ENCODE assay signal across 19 cellular contexts in genomic region chr13:26499209-26499601, GRCh38. TPM values are rescaled to one million over a fixed set of nuclear protein-coding genes. Genes with fewer than 3 reads are reported as not detected.
A peak's percentile ranks its signal among the peaks of the same experiment; 100 is the strongest.
DNase-seq lines count a peak whose midpoint lies in the region; FAIRE-seq and TF ChIP-seq lines count a peak whose summit lies in the region.
"Had no signal": no experiment of that assay in that cellular context is flagged by ENCODE, and none has a peak within 500 bp of the region (broad histone marks: within the 10 kb centered on the region; RNA-seq: fewer than 3 reads in every experiment).

No MANE protein-coding gene starts in this region.

- no peak overlapping the region for H4K8ac ChIP-seq in trophoblast cell (ENCODE audit: low read depth, low read length)

- no peaks in the 10 kb centered on the region for H3K79me1 ChIP-seq in trophoblast cell (ENCODE audit: low read length)

- H4K91ac ChIP-seq in trophoblast cell (ENCODE audit: low read depth, low read length) = no peak overlapping the region

- no peak overlapping the region for H2BK12ac ChIP-seq in trophoblast cell (ENCODE audit: low read length)

- no peak overlapping the region for H3K4ac ChIP-seq in trophoblast cell (ENCODE audit: low read depth, low read length)

- H3K27ac Mint-ChIP-seq in Caco-2 (ENCODE audit: unreplicated experiment) = no peak overlapping the region
- H3K27ac Mint-ChIP-seq in HFFc6 = peak overlapping the region; percentile 83
- H3K27ac Mint-ChIP-seq in astrocyte (ENCODE audit: unreplicated experiment) = no peak overlapping the region
- H3K27ac Mint-ChIP-seq: activated CD4-positive, alpha-beta T cell treated with anti-CD3 and anti-CD28 coated beads for 36 hours; H9 had no signal

- H3K4me3 Mint-ChIP-seq in Caco-2 (ENCODE audit: unreplicated experiment) = no peak overlapping the region
- peak overlapping the region; percentile 28 for H3K4me3 Mint-ChIP-seq in HFFc6
- H3K4me3 Mint-ChIP-seq in astrocyte (ENCODE audit: unreplicated experiment) = peak overlapping the region; percentile 12
- H3K4me3 Mint-ChIP-seq: activated CD4-positive, alpha-beta T cell treated with anti-CD3 and anti-CD28 coated beads for 36 hours; H9 had no signal

- no peak overlapping the region for H2AK5ac ChIP-seq in trophoblast cell (ENCODE audit: low read length)

- no TSS peak for BruUV-seq in Caco-2 (replicated peaks; lab: Mats Ljungman, UMichigan)

- H3K27me3 ChIP-seq in Caco-2 (replicated peaks; ENCODE audit: control insufficient read depth, insufficient read depth, low read length) (no peaks in the 10 kb centered on the region), astrocyte (ENCODE audit: insufficient read depth, low read length) (peaks cover 4% of the 10 kb centered on the region), trophoblast cell (ENCODE audit: insufficient read depth, low read length) (no peaks in the 10 kb centered on the region)
- H3K27me3 ChIP-seq: BE2C had no signal

- peak; percentile 51 to 57 for DNase-seq in Caco-2
- DNase-seq in HFFc6 = no peak
- DNase-seq in astrocyte (ENCODE audit: low read depth) = no peak
- peak; percentile 45 to 69 for DNase-seq in trophoblast cell
- no peak for DNase-seq in stimulated activated naive CD4-positive, alpha-beta T cell treated with Interleukin-2 at 50 U/mL for 16 hours (lab: John Stamatoyannopoulos, UW)
- no peak for DNase-seq in kidney glomerular epithelial cell (lab: John Stamatoyannopoulos, UW)
- DNase-seq in GM19239 (ENCODE audit: insufficient read length, low spot score) = no peak
- DNase-seq: activated CD4-positive, alpha-beta T cell treated with anti-CD3 and anti-CD28 coated beads for 36 hours; activated effector memory CD4-positive, alpha-beta T cell treated with anti-CD3 and anti-CD28 coated beads, Interleukin-2, amount 50 U/mL, for 16 hours; BE2C; DMS79; H9; hippocampal formation; midbrain; NCI-H1694 treated with DMSO at 0.1 percent for 48 hours; occipital lobe; SHP77 treated with DMSO at 0.1 percent for 48 hours; stimulated activated CD4-positive, alpha-beta T cell treated with anti-CD3 and anti-CD28 coated beads, Interleukin-2, amount 100 ng/mL, for 24 hours; T1000 had no signal

- no peak overlapping the region for H2BK5ac ChIP-seq in trophoblast cell (ENCODE audit: low read depth, low read length, poor library complexity)

- H3K9me3 ChIP-seq in Caco-2 (no peaks in the 10 kb centered on the region), astrocyte (ENCODE audit: insufficient read depth, low read depth, low read length) (no peaks in the 10 kb centered on the region), trophoblast cell (ENCODE audit: insufficient read depth, low read depth, low read length) (no peaks in the 10 kb centered on the region)
- H3K9me3 ChIP-seq: BE2C had no signal

- no CpG with 5 or more reads among the region's 2 CpGs for WGBS in trophoblast cell (ENCODE audit: extremely low coverage, insufficient coverage, insufficient read length)

- intact Hi-C loops in Caco-2 (cut with micrococcal nuclease; ENCODE audit: unreplicated experiment) = loop anchor here (5.0 kb wide), 2 partner anchors 122 to 128 kb away; no protein-coding TSS in a partner anchor

- no peak overlapping the region for H3K14ac ChIP-seq in trophoblast cell (ENCODE audit: low read length)

- H2BK120ac ChIP-seq in trophoblast cell (ENCODE audit: insufficient read depth, low read length, poor library complexity) = no peak overlapping the region

- no peak overlapping the region for H3K27ac ChIP-seq in astrocyte (ENCODE audit: low read depth, low read length)
- no peak overlapping the region for H3K27ac ChIP-seq in trophoblast cell (ENCODE audit: low read depth, low read length)

- CTCF ChIA-PET in Caco-2 (lab: Charles Lee) = interaction anchor here (6.2 kb wide), 1 partner anchor 313 kb away, joined by 111 read pairs; no protein-coding TSS in a partner anchor

- FAIRE-seq in astrocyte (lab: Jason Lieb, UNC) (no peak), GM19239 (lab: Jason Lieb, UNC) (no peak)

- peak overlapping the region; percentile 39 for H2AFZ ChIP-seq in astrocyte (ENCODE audit: low read depth, low read length)
- H2AFZ ChIP-seq in trophoblast cell (ENCODE audit: insufficient read depth, low read length, poor library complexity) = no peak overlapping the region

- H3K4me2 ChIP-seq in astrocyte (ENCODE audit: low read length) (peak overlapping the region; percentile 46), trophoblast cell (ENCODE audit: low read length) (no peak overlapping the region)

- POLR2A ChIA-PET in Caco-2 (lab: Charles Lee) = no interaction called here

- H3K18ac ChIP-seq in trophoblast cell (ENCODE audit: low read length) = no peak overlapping the region

- H3K4me1 Mint-ChIP-seq in Caco-2 (ENCODE audit: low read depth, unreplicated experiment) (no peaks in the 10 kb centered on the region), HFFc6 (ENCODE audit: low read depth) (peaks cover 79% of the 10 kb centered on the region), astrocyte (ENCODE audit: low read depth, unreplicated experiment) (peaks cover 10% of the 10 kb centered on the region)

- no peaks in the 10 kb centered on the region for H3K9me3 Mint-ChIP-seq in Caco-2 (ENCODE audit: unreplicated experiment)
- H3K9me3 Mint-ChIP-seq in HFFc6 = no peaks in the 10 kb centered on the region
- no peaks in the 10 kb centered on the region for H3K9me3 Mint-ChIP-seq in astrocyte (ENCODE audit: unreplicated experiment)
- H3K9me3 Mint-ChIP-seq: H9 had no signal

- no peak overlapping the region for H4K12ac ChIP-seq in trophoblast cell (ENCODE audit: low read depth, low read length)

- H3K27me3 Mint-ChIP-seq in Caco-2 (ENCODE audit: insufficient read depth, unreplicated experiment) (peaks cover 4% of the 10 kb centered on the region), HFFc6 (ENCODE audit: insufficient read depth) (no peaks in the 10 kb centered on the region; the same call in none of the 2 replicates), astrocyte (ENCODE audit: low read depth, unreplicated experiment) (no peaks in the 10 kb centered on the region)

- H3K4me3 ChIP-seq in Caco-2 (ENCODE audit: low read depth, low read length) (no peak overlapping the region), astrocyte (ENCODE audit: insufficient read depth, low read depth, low read length) (no peak overlapping the region), trophoblast cell (ENCODE audit: low read depth, low read length) (no peak overlapping the region)

- no peak overlapping the region for H3K23ac ChIP-seq in trophoblast cell (ENCODE audit: low read length)

- no peaks in the 10 kb centered on the region for H4K20me1 ChIP-seq in astrocyte (ENCODE audit: insufficient read depth, low read length)

- H3K9ac ChIP-seq in astrocyte (ENCODE audit: low read length) = no peak overlapping the region
- H3K9ac ChIP-seq in trophoblast cell (ENCODE audit: low read length) = no peak overlapping the region

- H3K36me3 ChIP-seq in Caco-2 (ENCODE audit: control insufficient read depth, insufficient read depth, low read length) (no peaks in the 10 kb centered on the region), astrocyte (ENCODE audit: insufficient read depth, low read length) (no peaks in the 10 kb centered on the region), trophoblast cell (ENCODE audit: control insufficient read depth in 1 of 2, insufficient read depth in 2 of 2, low read length in 2 of 2) (no peaks in the 10 kb centered on the region)
- H3K36me3 ChIP-seq: BE2C had no signal

- peak; percentile 12 to 50 for TF ChIP-seq CTCF in Caco-2 (IDR thresholded peaks at IDR 0.05; ENCODE audit: insufficient read depth in 1 of 2, low read depth in 1 of 2, low read length in 1 of 2, severe bottlenecking in 1 of 2, unreplicated experiment in 1 of 2)
- no peak for TF ChIP-seq CTCF in HFFc6 (IDR thresholded peaks at IDR 0.05)
- no peak for TF ChIP-seq CTCF in astrocyte (IDR thresholded peaks at IDR 0.05; ENCODE audit: insufficient read depth, low read depth, low read length)

- H3K79me2 ChIP-seq in astrocyte (ENCODE audit: insufficient read depth, low read length) (no peaks in the 10 kb centered on the region), trophoblast cell (ENCODE audit: control insufficient read depth, insufficient read depth, low read length, poor library complexity) (no peaks in the 10 kb centered on the region)

- H3K36me3 Mint-ChIP-seq in Caco-2 (ENCODE audit: insufficient read depth, unreplicated experiment) = no peaks in the 10 kb centered on the region
- no peaks in the 10 kb centered on the region for H3K36me3 Mint-ChIP-seq in HFFc6 (ENCODE audit: low read depth)
- no peaks in the 10 kb centered on the region for H3K36me3 Mint-ChIP-seq in astrocyte (ENCODE audit: low read depth, unreplicated experiment)

- H3K4me1 ChIP-seq in Caco-2 (no peaks in the 10 kb centered on the region), astrocyte (ENCODE audit: insufficient read depth, low read length) (peaks cover 20% of the 10 kb centered on the region), trophoblast cell (ENCODE audit: control insufficient read depth in 1 of 2, insufficient read depth in 2 of 2, low read length in 2 of 2) (peaks cover 3 to 4% of the 10 kb centered on the region in 2 experiments)
- H3K4me1 ChIP-seq: BE2C had no signal

RNA-seq across cellular contexts. Expression of gene WASF3, which starts 58.3 kb away (rescaled TPM):
- total RNA-seq in Caco-2 (2022) (not detected in 2 replicates), astrocyte (19.7 and 25.8 TPM in 2 replicates)
- 10 to 100 TPM; 26.4 to 32.9 (median 28.2) TPM for total RNA-seq in HFFc6 (2021; fragmentation: NEBNext Ultra II Directional; extraction: Animal tissue kit (Norgen Biotek cat#: 25700))
- 3.3 and 3.6 TPM in 2 replicates for polyA plus RNA-seq in trophoblast cell (2013)

Comparison
In these comparisons a context has a peak if more than half of its experiments do, and no peak if none do; other contexts are left out.
1. DNase-seq: peak in Caco-2 (2 of 2) and trophoblast cell (2 of 2); none in HFFc6 (single experiment), astrocyte (single experiment), stimulated activated naive CD4-positive, alpha-beta T cell treated with Interleukin-2 at 50 U/mL for 16 hours (single experiment), kidney glomerular epithelial cell (single experiment) and GM19239 (single experiment).
2. CTCF ChIP-seq: peak in Caco-2 (2 of 2); none in HFFc6 (single experiment) and astrocyte (single experiment).
3. RNA of gene WASF3, which starts 58.3 kb away (total RNA-seq): 26.4 to 32.9 TPM in HFFc6 and 19.7 to 25.8 TPM in astrocyte; not detected in Caco-2; every median in the first group is over 10 times any median in the second.